In genomic region chr2:74546004-74546403, GRCh38 we compare ENCODE assay signal across 1 cellular context.
TF ChIP-seq lines count a peak whose summit lies in the region.

No MANE protein-coding gene starts in this region.

TF ChIP-seq in K562, 482 proteins besides CTCF, POLR2A, EP300 and RAD21:
- TF ChIP-seq, protein P1, sequence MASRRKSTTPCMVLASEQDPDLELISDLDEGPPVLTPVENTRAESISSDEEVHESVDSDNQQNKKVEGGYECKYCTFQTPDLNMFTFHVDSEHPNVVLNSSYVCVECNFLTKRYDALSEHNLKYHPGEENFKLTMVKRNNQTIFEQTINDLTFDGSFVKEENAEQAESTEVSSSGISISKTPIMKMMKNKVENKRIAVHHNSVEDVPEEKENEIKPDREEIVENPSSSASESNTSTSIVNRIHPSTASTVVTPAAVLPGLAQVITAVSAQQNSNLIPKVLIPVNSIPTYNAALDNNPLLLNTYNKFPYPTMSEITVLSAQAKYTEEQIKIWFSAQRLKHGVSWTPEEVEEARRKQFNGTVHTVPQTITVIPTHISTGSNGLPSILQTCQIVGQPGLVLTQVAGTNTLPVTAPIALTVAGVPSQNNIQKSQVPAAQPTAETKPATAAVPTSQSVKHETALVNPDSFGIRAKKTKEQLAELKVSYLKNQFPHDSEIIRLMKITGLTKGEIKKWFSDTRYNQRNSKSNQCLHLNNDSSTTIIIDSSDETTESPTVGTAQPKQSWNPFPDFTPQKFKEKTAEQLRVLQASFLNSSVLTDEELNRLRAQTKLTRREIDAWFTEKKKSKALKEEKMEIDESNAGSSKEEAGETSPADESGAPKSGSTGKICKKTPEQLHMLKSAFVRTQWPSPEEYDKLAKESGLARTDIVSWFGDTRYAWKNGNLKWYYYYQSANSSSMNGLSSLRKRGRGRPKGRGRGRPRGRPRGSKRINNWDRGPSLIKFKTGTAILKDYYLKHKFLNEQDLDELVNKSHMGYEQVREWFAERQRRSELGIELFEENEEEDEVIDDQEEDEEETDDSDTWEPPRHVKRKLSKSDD (conservative IDR thresholded peaks at IDR 0.05; ENCODE audit: low read length) = no peak
- TF ChIP-seq SOX6 (IDR thresholded peaks at IDR 0.05) = 0 out of 2 replicates have a peak, but pooled peaks have one; percentile 22
- no peak for TF ChIP-seq SMAD4 (CRISPR knock-in tag; conservative IDR thresholded peaks at IDR 0.05)
- peak; percentile 57 for TF ChIP-seq TCF3 (CRISPR knock-in tag; IDR thresholded peaks at IDR 0.05)
